In genomic region chr6:157381631-157382621, GRCh38 we compare ENCODE assay signal across 8 cellular contexts. TPM values are rescaled to one million over a fixed set of nuclear protein-coding genes. Genes with fewer than 3 reads are reported as not detected.
DNase-seq lines count a peak whose midpoint lies in the region; ATAC-seq, FAIRE-seq and TF ChIP-seq lines count a peak whose summit lies in the region.

No MANE protein-coding gene starts in this region.

- no peak for FAIRE-seq in bronchial epithelial cell (lab: Jason Lieb, UNC)

- peak; percentile 18 for ATAC-seq in GM21529 (IDR thresholded peaks at IDR 0.05; ENCODE audit: unreplicated experiment)

- DNase-seq in EL (peak; percentile 70), KG1 (lab: John Stamatoyannopoulos, UW) (peak; percentile 8), bronchial epithelial cell (ENCODE audit: low read depth) (peak; percentile 32), islet precursor cell (peak; percentile 76), mesenteric fat pad (ENCODE audit: low spot score) (no peak)
- peak; percentile 28 to 47 for DNase-seq in stimulated activated CD4-positive, alpha-beta T cell treated with anti-CD3 and anti-CD28 coated beads, Interleukin-12 subunit alpha, Interleukin-12 subunit beta, amount 100 ng/mL, for 24 hours (ENCODE audit: low read depth in 2 of 2)

- no peaks in the 10 kb centered on the region for H3K27me3 ChIP-seq in bronchial epithelial cell (ENCODE audit: control insufficient read depth, insufficient read depth, low read length)

- H3K36me3 ChIP-seq in bronchial epithelial cell (ENCODE audit: control insufficient read depth, insufficient read depth, low read length): no peaks in the 10 kb centered on the region

- TF ChIP-seq CTCF in WI38 (IDR thresholded peaks at IDR 0.05; ENCODE audit: low read depth, low read length): no peak
- peak; percentile 9 for TF ChIP-seq CTCF in bronchial epithelial cell (IDR thresholded peaks at IDR 0.05; ENCODE audit: insufficient read depth, low read length, severe bottlenecking)

- H3K4me3 ChIP-seq in WI38 (ENCODE audit: low read depth, low read length): peak overlapping the region; percentile 92
- peak overlapping the region; percentile 85 for H3K4me3 ChIP-seq in bronchial epithelial cell (ENCODE audit: low read depth, low read length)

RNA-seq across cellular contexts. Expression of gene ZDHHC14, which starts 0.9 kb away (rescaled TPM):
- total RNA-seq in bronchial epithelial cell (1.8 TPM in 2 replicates), mesenteric fat pad (8.5 TPM)

RNA-seq across cellular contexts. Expression of gene TMEM242, which starts 58.6 kb away (rescaled TPM):
- total RNA-seq in bronchial epithelial cell (7.1 and 7.2 TPM in 2 replicates), mesenteric fat pad (9.6 TPM)
